ENCODE assay signal across 14 cellular contexts in genomic region chr10:78207216-78207615, GRCh38.
DNase-seq lines count a peak whose midpoint lies in the region; ATAC-seq and TF ChIP-seq lines count a peak whose summit lies in the region.
"Had no signal": no experiment of that assay in that cellular context is flagged by ENCODE, and none has a peak within 500 bp of the region (broad histone marks: within the 10 kb centered on the region; RNA-seq: fewer than 3 reads in every experiment).

No MANE protein-coding gene starts in this region.

- H3K27ac ChIP-seq in MM.1S (ENCODE audit: low read length) (peak overlapping the region; percentile 30; the same call in 1 of the 2 replicates), left ventricle myocardium inferior (replicated peaks) (no peak overlapping the region), breast epithelium (no peak overlapping the region)

- H3K36me3 ChIP-seq in MM.1S (replicated peaks; ENCODE audit: insufficient read depth, low read length) (no peaks in the 10 kb centered on the region), left ventricle myocardium inferior (no peaks in the 10 kb centered on the region), breast epithelium (no peaks in the 10 kb centered on the region)

- peaks cover 6% of the 10 kb centered on the region; the same call in 1 of the 2 replicates for H3F3A ChIP-seq in MM.1S (ENCODE audit: insufficient read depth, low read length)

- H3K27me3 ChIP-seq in MM.1S (replicated peaks; ENCODE audit: insufficient read depth, low read length) (no peaks in the 10 kb centered on the region), left ventricle myocardium inferior (ENCODE audit: low read depth) (no peaks in the 10 kb centered on the region), breast epithelium (no peaks in the 10 kb centered on the region)

- no peak for TF ChIP-seq POLR2A in breast epithelium (IDR thresholded peaks at IDR 0.05)

- peaks cover 16% of the 10 kb centered on the region for H3K4me1 ChIP-seq in MM.1S (ENCODE audit: low read length)
- H3K4me1 ChIP-seq in left ventricle myocardium inferior: peaks cover 21% of the 10 kb centered on the region
- H3K4me1 ChIP-seq in breast epithelium: no peaks in the 10 kb centered on the region

- H3K79me2 ChIP-seq in MM.1S (ENCODE audit: low read length): no peaks in the 10 kb centered on the region

- peak overlapping the region; percentile 74 for H3K4me2 ChIP-seq in MM.1S (ENCODE audit: low read depth, low read length)

- no peak for DNase-seq in AG09309 (ENCODE audit: low read depth)
- DNase-seq in MM.1S: peak; percentile 70
- no peak for DNase-seq in fibroblast of villous mesenchyme (ENCODE audit: low read depth)
- no peak for DNase-seq in left ventricle myocardium inferior
- no peak for DNase-seq in Kasumi-1 (lab: John Stamatoyannopoulos, UW)
- no peak for DNase-seq in breast epithelium (ENCODE audit: low spot score in 2 of 2)
- DNase-seq: COR-L47; NCI-H187 treated with DMSO at 0.1 percent for 48 hours; NCI-H345; NCI-H526 treated with DMSO at 0.1 percent for 48 hours; NK-92 treated with Interleukin-12 subunit alpha and Interleukin-12 subunit beta, amount 100 ng/mL, for 24 hours; OCI-M1 had no signal

- peak overlapping the region; percentile 22 for H3K4me3 ChIP-seq in AG09309 (ENCODE audit: control insufficient read depth, low read depth, low read length)
- H3K4me3 ChIP-seq in MM.1S (ENCODE audit: low read length): peak overlapping the region; percentile 18
- H3K4me3 ChIP-seq in fibroblast of villous mesenchyme (ENCODE audit: low read depth, low read length): peak overlapping the region; percentile 3
- H3K4me3 ChIP-seq in left ventricle myocardium inferior: no peak overlapping the region
- H3K4me3 ChIP-seq in breast epithelium: peak overlapping the region in 1 of 3 donors; percentile 31

- H3K9me3 ChIP-seq in MM.1S (replicated peaks; ENCODE audit: insufficient read depth, low read length): no peaks in the 10 kb centered on the region
- H3K9me3 ChIP-seq in left ventricle myocardium inferior (replicated peaks): no peaks in the 10 kb centered on the region
- no peaks in the 10 kb centered on the region for H3K9me3 ChIP-seq in breast epithelium

- peak overlapping the region; percentile 9; the same call in 1 of the 2 replicates for H2AFZ ChIP-seq in MM.1S (ENCODE audit: low read length)

- H4K20me1 ChIP-seq in MM.1S (ENCODE audit: insufficient read depth, low read length): no peaks in the 10 kb centered on the region

- TF ChIP-seq CTCF in AG09309 (IDR thresholded peaks at IDR 0.05; ENCODE audit: control insufficient read depth, insufficient read depth, low read depth, low read length, missing control alignments): no peak
- TF ChIP-seq CTCF in MM.1S (IDR thresholded peaks at IDR 0.05; ENCODE audit: low read length): no peak
- no peak for TF ChIP-seq CTCF in fibroblast of villous mesenchyme (IDR thresholded peaks at IDR 0.05; ENCODE audit: insufficient read depth, low read depth, low read length)
- no peak for TF ChIP-seq CTCF in left ventricle myocardium inferior (IDR thresholded peaks at IDR 0.05; ENCODE audit: borderline replicate concordance)
- no peak for TF ChIP-seq CTCF in breast epithelium (IDR thresholded peaks at IDR 0.05)

- peak overlapping the region; percentile 18; the same call in 1 of the 2 replicates for H3K9ac ChIP-seq in MM.1S (ENCODE audit: low read length)

- intact Hi-C loops in left ventricle myocardium inferior (cut with micrococcal nuclease) (no loop called here), breast epithelium (cut with DNase I; ENCODE audit: low total_unique reads) (no loop called here)

- H3K9me2 ChIP-seq in MM.1S (replicated peaks; ENCODE audit: insufficient read depth, low read length): no peaks in the 10 kb centered on the region

- peak; percentile 60 for ATAC-seq in GM18498 (IDR thresholded peaks at IDR 0.05; ENCODE audit: unreplicated experiment)
- ATAC-seq in HG03025 (IDR thresholded peaks at IDR 0.05; ENCODE audit: low FRiP score, unreplicated experiment): no peak
